14 cellular contexts compared by ENCODE assay signal in the genomic region with DNA sequence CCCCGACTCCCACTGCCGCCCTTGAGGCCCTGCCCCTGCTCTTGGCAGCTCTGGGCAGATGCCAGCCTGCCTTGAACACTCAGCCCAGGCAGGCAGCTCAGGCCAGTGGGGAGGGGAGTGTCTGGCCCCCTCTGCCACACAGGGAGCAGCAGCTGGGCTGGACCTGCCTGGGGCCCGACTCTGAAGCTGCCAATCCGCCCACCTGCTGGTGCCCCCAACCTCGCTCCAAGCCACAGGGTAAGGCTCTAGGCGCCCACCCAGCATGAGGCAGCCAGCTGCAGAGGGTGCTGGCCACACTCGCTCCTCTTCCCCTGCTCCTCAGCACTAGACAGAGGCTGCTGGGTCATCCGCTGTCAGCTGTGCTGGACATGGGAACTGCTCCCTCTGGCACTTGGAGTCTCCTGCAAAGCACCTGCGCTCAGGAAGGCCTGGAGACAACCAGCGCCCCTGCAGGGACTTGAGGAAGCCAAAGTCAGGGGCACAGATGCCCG. TPM values are rescaled to one million over a fixed set of nuclear protein-coding genes. Genes with fewer than 3 reads are reported as not detected.
DNase-seq lines count a peak whose midpoint lies in the region; ATAC-seq, FAIRE-seq and TF ChIP-seq lines count a peak whose summit lies in the region.
"Had no signal": no experiment of that assay in that cellular context is flagged by ENCODE, and none has a peak within 500 bp of the region (broad histone marks: within the 10 kb centered on the region; RNA-seq: fewer than 3 reads in every experiment).

No MANE protein-coding gene starts in this region.

- no peak overlapping the region for H3K18ac ChIP-seq in mesenchymal stem cell (ENCODE audit: low read depth in 1 of 2, low read length in 2 of 2)

- peak overlapping the region; percentile 43 for H4K91ac ChIP-seq in mesenchymal stem cell (ENCODE audit: low read length)

- no peak overlapping the region for H2AK5ac ChIP-seq in mesenchymal stem cell (ENCODE audit: low read length, severe bottlenecking)

- H3K36me3 ChIP-seq in DND-41 (ENCODE audit: insufficient read depth, low read length) (peaks cover 11% of the 10 kb centered on the region), adrenal gland (replicated peaks in 1 of 2) (peaks cover 0 to 9% of the 10 kb centered on the region in 2 donors), mesenchymal stem cell (ENCODE audit: control insufficient read depth in 1 of 2, insufficient read depth in 2 of 2, low read depth in 1 of 2, low read length in 2 of 2) (peaks cover 5 to 34% of the 10 kb centered on the region in 2 experiments), small intestine (ENCODE audit: control insufficient read depth in 2 of 2, insufficient read depth in 2 of 2, low read length in 2 of 2) (peaks cover 5 to 8% of the 10 kb centered on the region in 2 donors)

- no peak overlapping the region for H3K14ac ChIP-seq in mesenchymal stem cell (ENCODE audit: low read length in 2 of 2)

- H2BK120ac ChIP-seq in mesenchymal stem cell (ENCODE audit: low read depth, low read length): no peak overlapping the region

- H3K4me3 ChIP-seq in DND-41 (ENCODE audit: low read depth in 1 of 2, low read length in 2 of 2): no peak overlapping the region
- no peak overlapping the region for H3K4me3 ChIP-seq in adrenal gland
- no peak overlapping the region for H3K4me3 ChIP-seq in mesenchymal stem cell (ENCODE audit: insufficient read depth in 1 of 2, low read depth in 1 of 2, low read length in 2 of 2)
- no peak overlapping the region for H3K4me3 ChIP-seq in small intestine (ENCODE audit: low read depth in 1 of 2, low read length in 2 of 2)

- H3K79me2 ChIP-seq in DND-41 (ENCODE audit: insufficient read depth, low read length): no peaks in the 10 kb centered on the region

- TF ChIP-seq POLR2A in adrenal gland (IDR thresholded peaks at IDR 0.05): no peak

- H4K20me1 ChIP-seq in DND-41 (ENCODE audit: insufficient read depth, low read length): peaks cover 28% of the 10 kb centered on the region

- DNase-seq in ACHN: peak; percentile 16
- no peak for DNase-seq in DND-41
- DNase-seq in adrenal gland: peak; percentile 53 to 74 (median 55)
- no peak for DNase-seq in mesenchymal stem cell
- DNase-seq in stimulated activated naive CD8-positive, alpha-beta T cell treated with anti-CD3 and anti-CD28 coated beads, Interleukin-15, Interleukin-2, amounts not matched to agents 100 U/mL and 50 U/mL, for 24 hours: no peak
- DNase-seq in small intestine: no peak
- DNase-seq: activated CD8-positive, alpha-beta T cell treated with anti-CD3 and anti-CD28 coated beads for 36 hours; GF-D8; mesendoderm; NCI-H1092 treated with DMSO at 0.1 percent for 48 hours; NCI-H526 treated with DMSO at 0.1 percent for 48 hours; SIG-M5 had no signal

- in situ Hi-C loops in ACHN (cut with HindIII; ENCODE audit: low pct_ligation_motif_present, low pct_unique_long_range_greater_than_20kb, low sequenced_read_pairs): no loop called here

- H2BK12ac ChIP-seq in mesenchymal stem cell (ENCODE audit: low read length in 2 of 2): no peak overlapping the region

- WGBS in adrenal gland, 4 donors: 24 to 67% (median 37%) methylated on average over 1 to 11 of the region's 11 CpGs
- 71% methylated on average over 11 of the region's 11 CpGs for WGBS in mesenchymal stem cell
- WGBS in small intestine, 3 donors: 26 to 51% (median 39%) methylated on average over 6 to 11 of the region's 11 CpGs

- H3K4me1 ChIP-seq in DND-41 (ENCODE audit: insufficient read depth, low read length) (no peaks in the 10 kb centered on the region), adrenal gland (replicated peaks in 1 of 2) (peaks cover 14 to 31% of the 10 kb centered on the region in 2 donors), mesenchymal stem cell (ENCODE audit: control insufficient read depth, insufficient read depth, low read depth, low read length) (peaks cover 24% of the 10 kb centered on the region), small intestine (ENCODE audit: control insufficient read depth in 2 of 2, insufficient read depth in 1 of 2, low read depth in 1 of 2, low read length in 1 of 2) (peaks cover 0 to 2% of the 10 kb centered on the region in 2 donors)

- H3K9ac ChIP-seq in DND-41 (ENCODE audit: low read depth, low read length) (no peak overlapping the region), mesenchymal stem cell (ENCODE audit: low read length) (no peak overlapping the region)

- H3K9me3 ChIP-seq in DND-41 (ENCODE audit: insufficient read depth, low read length, severe bottlenecking) (no peaks in the 10 kb centered on the region), adrenal gland (replicated peaks in 1 of 3) (no peaks in the 10 kb centered on the region), mesenchymal stem cell (ENCODE audit: control insufficient read depth, low read length) (no peaks in the 10 kb centered on the region), small intestine (ENCODE audit: control insufficient read depth, low read depth) (no peaks in the 10 kb centered on the region)

- H3K27me3 ChIP-seq in DND-41 (ENCODE audit: insufficient read depth, low read length, poor library complexity) (no peaks in the 10 kb centered on the region), adrenal gland (no peaks in the 10 kb centered on the region), mesenchymal stem cell (ENCODE audit: control insufficient read depth in 1 of 2, insufficient read depth in 1 of 2, low read length in 2 of 2) (peaks cover 0 to 18% of the 10 kb centered on the region in 2 experiments), small intestine (ENCODE audit: control insufficient read depth in 2 of 2, insufficient read depth in 2 of 2, low read length in 2 of 2) (peaks cover 0 to 5% of the 10 kb centered on the region in 2 donors)

- FAIRE-seq in small intestine (lab: Jason Lieb, UNC): no peak

- H2AFZ ChIP-seq in DND-41 (ENCODE audit: low read depth, low read length): no peak overlapping the region
- H2AFZ ChIP-seq in mesenchymal stem cell (ENCODE audit: low read depth, low read length): no peak overlapping the region

- ATAC-seq in DND-41 (ENCODE audit: insufficient read depth, low read depth): peak; percentile 25
- no peak for ATAC-seq in HG02852 (IDR thresholded peaks at IDR 0.05; ENCODE audit: unreplicated experiment)
- no peak for ATAC-seq in stimulated activated naive CD8-positive, alpha-beta T cell treated with anti-CD3 and anti-CD28 coated beads, Interleukin-15, Interleukin-2, amounts not matched to agents 100 U/mL and 50 U/mL, for 24 hours
- ATAC-seq in GM21723 (IDR thresholded peaks at IDR 0.05; ENCODE audit: unreplicated experiment): no peak
- ATAC-seq: activated CD8-positive, alpha-beta T cell treated with anti-CD3 and anti-CD28 coated beads for 36 hours had no signal

- intact Hi-C loops in adrenal gland (cut with DNase I): loop anchor here in 1 of 2 donors (2.0 kb wide), 1 partner anchor 147 kb away; no protein-coding TSS in a partner anchor

- H4K8ac ChIP-seq in mesenchymal stem cell (ENCODE audit: low read length): peak overlapping the region; percentile 3

- TF ChIP-seq CTCF in DND-41 (IDR thresholded peaks at IDR 0.05; ENCODE audit: borderline replicate concordance, extremely low read depth, low read length, poor library complexity, severe bottlenecking) (no peak), adrenal gland (IDR thresholded peaks at IDR 0.05) (no peak)

- no peak overlapping the region for H3K23ac ChIP-seq in mesenchymal stem cell (ENCODE audit: low read length in 2 of 2)

- no peaks in the 10 kb centered on the region for H3K79me1 ChIP-seq in mesenchymal stem cell (replicated peaks; ENCODE audit: low read length, poor library complexity, severe bottlenecking)

- no peak overlapping the region for H2BK15ac ChIP-seq in mesenchymal stem cell (ENCODE audit: low read depth, poor library complexity, severe bottlenecking)

- no peak overlapping the region for H3K27ac ChIP-seq in DND-41 (ENCODE audit: low read length)
- H3K27ac ChIP-seq in adrenal gland: peak overlapping the region in 1 of 5 donors; percentile 1
- H3K27ac ChIP-seq in mesenchymal stem cell (ENCODE audit: low read length, poor library complexity, severe bottlenecking): no peak overlapping the region
- no peak overlapping the region for H3K27ac ChIP-seq in small intestine (ENCODE audit: low read depth in 1 of 2, low read length in 1 of 2)

- H2BK5ac ChIP-seq in mesenchymal stem cell (ENCODE audit: low read depth, low read length, poor library complexity, severe bottlenecking): no peak overlapping the region

- H3K4ac ChIP-seq in mesenchymal stem cell (ENCODE audit: low read depth in 1 of 2, low read length in 2 of 2): no peak overlapping the region

- H3K4me2 ChIP-seq in DND-41 (ENCODE audit: insufficient read depth, low read length) (no peak overlapping the region), mesenchymal stem cell (ENCODE audit: low read length, poor library complexity, severe bottlenecking) (no peak overlapping the region)

RNA-seq across cellular contexts. Expression of a gene that starts 24.7 kb away (rescaled TPM):
- 10 to 100 TPM; 25.6 to 55.8 (median 36.6) TPM for total RNA-seq in adrenal gland
- polyA plus RNA-seq in adrenal gland (10 to 100 TPM in 2 of 3 donors, 1 to 10 TPM in 1; 4.1 to 49.1 (median 48.0) TPM), small intestine (10 to 100 TPM; 25.9 to 61.1 (median 42.4) TPM)
- polyA plus RNA-seq in mesenchymal stem cell (2013, experiment 1 of 2): 18.8 TPM
- 21.0 TPM for polyA plus RNA-seq in mesenchymal stem cell (2013, experiment 2 of 2)

RNA-seq across cellular contexts. Expression of a gene that starts 37.2 kb away (rescaled TPM):
- total RNA-seq in adrenal gland: 1 to 10 TPM; 1.8 to 5.7 (median 4.0) TPM
- polyA plus RNA-seq in adrenal gland: 10 to 100 TPM in 2 of 3 donors, under 1 TPM in 1; 0.93 to 16.2 (median 12.7) TPM
- polyA plus RNA-seq in mesenchymal stem cell (2013, experiment 1 of 2): 0.94 TPM
- 0.81 TPM for polyA plus RNA-seq in mesenchymal stem cell (2013, experiment 2 of 2)
- 10 to 100 TPM in 1 of 3 donors, 1 to 10 TPM in 2; 2.0 to 15.1 (median 2.2) TPM for polyA plus RNA-seq in small intestine

RNA-seq across cellular contexts. Expression of a gene that starts 42.6 kb away (rescaled TPM):
- 10 to 100 TPM; 24.0 to 43.3 (median 33.6) TPM for total RNA-seq in adrenal gland
- polyA plus RNA-seq in adrenal gland (10 to 100 TPM; 14.3 to 78.5 (median 72.6) TPM), small intestine (10 to 100 TPM; 40.6 to 84.1 (median 58.9) TPM)
- polyA plus RNA-seq in mesenchymal stem cell (2013, experiment 1 of 2): 21.9 TPM
- polyA plus RNA-seq in mesenchymal stem cell (2013, experiment 2 of 2): 23.4 TPM

Comparison
In these comparisons a context has a peak if more than half of its experiments do, and no peak if none do; other contexts are left out.
1. DNase-seq: peak in ACHN (single experiment) and adrenal gland (7 of 7); none in DND-41 (single experiment), mesenchymal stem cell (single experiment), stimulated activated naive CD8-positive, alpha-beta T cell treated with anti-CD3 and anti-CD28 coated beads, Interleukin-15, Interleukin-2, amounts not matched to agents 100 U/mL and 50 U/mL, for 24 hours (single experiment) and small intestine (single experiment).